1 cellular context compared by ENCODE assay signal in the genomic region with DNA sequence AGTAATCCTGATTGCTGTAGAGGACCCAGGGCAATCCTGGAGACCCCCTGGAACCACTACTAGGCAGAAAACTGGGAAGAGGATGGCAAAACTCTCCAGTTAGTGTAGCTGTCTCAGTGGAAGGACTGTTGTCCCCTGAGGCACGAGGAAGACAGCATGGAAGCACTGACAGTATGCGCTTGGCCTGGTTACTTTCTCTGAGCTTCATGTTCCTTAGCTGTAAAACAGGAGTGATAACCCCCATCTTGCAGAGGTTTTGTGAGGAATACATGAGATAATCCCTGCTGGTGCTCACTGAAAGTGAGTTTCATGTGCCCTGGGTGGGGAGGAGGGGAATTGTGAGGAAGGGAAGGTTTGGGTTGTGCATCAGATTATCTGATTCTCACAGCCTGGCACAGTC.
A peak's percentile ranks its signal among the peaks of the same experiment; 100 is the strongest.
TF ChIP-seq lines count a peak whose summit lies in the region.

No MANE protein-coding gene starts in this region.

TF ChIP-seq in HCT116, 20 proteins besides CTCF, POLR2A, EP300 and RAD21 (continued from another document):
- TF ChIP-seq SIN3A (IDR thresholded peaks at IDR 0.05; ENCODE audit: low read depth) (0 out of 2 replicates have a peak, but pooled peaks have one; percentile 15), SRF (IDR thresholded peaks at IDR 0.05; ENCODE audit: low read depth) (no peak), EZH2phosphoT487 (IDR thresholded peaks at IDR 0.05; ENCODE audit: borderline replicate concordance) (no peak)
- TF ChIP-seq, protein P1, sequence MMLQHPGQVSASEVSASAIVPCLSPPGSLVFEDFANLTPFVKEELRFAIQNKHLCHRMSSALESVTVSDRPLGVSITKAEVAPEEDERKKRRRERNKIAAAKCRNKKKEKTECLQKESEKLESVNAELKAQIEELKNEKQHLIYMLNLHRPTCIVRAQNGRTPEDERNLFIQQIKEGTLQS (IDR thresholded peaks at IDR 0.05): no peak
